Comparison of ENCODE assay signal across 31 cellular contexts in genomic region chr7:46814516-46815250, GRCh38.
A peak's percentile ranks its signal among the peaks of the same experiment; 100 is the strongest.
DNase-seq lines count a peak whose midpoint lies in the region; ATAC-seq, FAIRE-seq and TF ChIP-seq lines count a peak whose summit lies in the region.
"Had no signal": no experiment of that assay in that cellular context is flagged by ENCODE, and none has a peak within 500 bp of the region (broad histone marks: within the 10 kb centered on the region; RNA-seq: fewer than 3 reads in every experiment).

No MANE protein-coding gene starts in this region.

- H3K4me1 Mint-ChIP-seq in mesothelial cell of epicardium = peaks cover 22% of the 10 kb centered on the region
- H3K4me1 Mint-ChIP-seq: activated CD4-positive, alpha-beta T cell treated with anti-CD3 and anti-CD28 coated beads, Interleukin-2, amount 10 ng/mL, durations not matched to agents 24 days and 14 days; activated CD8-positive, alpha-beta memory T cell treated with anti-CD3 and anti-CD28 coated beads, Interleukin-2, amount 10 ng/mL, durations not matched to agents 7 days and 5 days; activated naive CD4-positive, alpha-beta T cell treated with anti-CD3 and anti-CD28 coated beads, Interleukin-2, amount 50 U/mL, for 24 hours; memory B cell; naive thymus-derived CD8-positive, alpha-beta T cell; T-helper 17 cell had no signal

- FAIRE-seq in bronchial epithelial cell (lab: Jason Lieb, UNC) = no peak
- FAIRE-seq: G401.6, GM12878, GM19239 had no signal

- DNase-seq in GM04504 (ENCODE audit: low read depth) (peak; percentile 10), NOMO-1 (lab: John Stamatoyannopoulos, UW; ENCODE audit: unreplicated experiment in 2 of 2) (peak; percentile 41 to 57), bronchial epithelial cell (ENCODE audit: low read depth) (peak; percentile 4), mesothelial cell of epicardium (ENCODE audit: low spot score in 2 of 2, unreplicated experiment in 2 of 2) (no peak), NCI-H446 treated with DMSO at 0.1 percent for 48 hours (lab: John Stamatoyannopoulos, UW) (no peak), DMS53 (lab: John Stamatoyannopoulos, UW) (no peak)
- DNase-seq in stimulated activated CD4-positive, alpha-beta T cell treated with anti-CD3 and anti-CD28 coated beads, Interleukin-1b, Interleukin-23, amount 100 ng/mL, for 48 hours = no peak
- DNase-seq: activated CD4-positive, alpha-beta T cell treated with anti-CD3 and anti-CD28 coated beads, Interleukin-2, amount 10 ng/mL, durations not matched to agents 24 days and 14 days; activated CD8-positive, alpha-beta memory T cell treated with anti-CD3 and anti-CD28 coated beads, Interleukin-2, amount 10 ng/mL, durations not matched to agents 7 days and 5 days; CD4-positive, alpha-beta T cell; effector memory CD8-positive, alpha-beta T cell; glutamatergic neuron; GOT3; left cardiac atrium; naive thymus-derived CD8-positive, alpha-beta T cell; NCI-H1417 treated with DMSO at 0.1 percent for 48 hours; OCI-M1; retina; Right ventricle myocardium superior; stimulated activated CD4-positive, alpha-beta T cell treated with anti-CD3 and anti-CD28 coated beads, Interleukin-4, amount 100 ng/mL, for 4 hours; T-helper 17 cell; tibial artery had no signal

- H3K27me3 Mint-ChIP-seq in mesothelial cell of epicardium (ENCODE audit: low read depth) = no peaks in the 10 kb centered on the region
- H3K27me3 Mint-ChIP-seq: activated CD4-positive, alpha-beta T cell treated with anti-CD3 and anti-CD28 coated beads, Interleukin-2, amount 10 ng/mL, durations not matched to agents 24 days and 14 days; activated CD8-positive, alpha-beta memory T cell treated with anti-CD3 and anti-CD28 coated beads, Interleukin-2, amount 10 ng/mL, durations not matched to agents 7 days and 5 days; activated naive CD4-positive, alpha-beta T cell treated with anti-CD3 and anti-CD28 coated beads, Interleukin-2, amount 50 U/mL, for 24 hours; CD4-positive, alpha-beta T cell; effector memory CD8-positive, alpha-beta T cell; memory B cell; naive thymus-derived CD8-positive, alpha-beta T cell; stimulated activated naive CD8-positive, alpha-beta T cell treated with anti-CD3 and anti-CD28 coated beads, Interleukin-15, Interleukin-2, amounts not matched to agents 100 ng/mL and 50 ng/mL, for 24 hours; T-helper 17 cell had no signal

- no peak for ATAC-seq in HG03439 (IDR thresholded peaks at IDR 0.05; ENCODE audit: unreplicated experiment)
- ATAC-seq: activated CD8-positive, alpha-beta memory T cell treated with anti-CD3 and anti-CD28 coated beads, Interleukin-2, amount 10 ng/mL, durations not matched to agents 7 days and 5 days; effector memory CD8-positive, alpha-beta T cell; GM12878; left cardiac atrium; naive thymus-derived CD8-positive, alpha-beta T cell; T-helper 17 cell had no signal

- H3K9me3 Mint-ChIP-seq in mesothelial cell of epicardium = peaks cover 26% of the 10 kb centered on the region
- H3K9me3 Mint-ChIP-seq: memory B cell; stimulated activated naive CD8-positive, alpha-beta T cell treated with anti-CD3 and anti-CD28 coated beads, Interleukin-15, Interleukin-2, amounts not matched to agents 100 ng/mL and 50 ng/mL, for 24 hours had no signal

- H3K36me3 Mint-ChIP-seq in mesothelial cell of epicardium = peaks cover 6% of the 10 kb centered on the region
- H3K36me3 Mint-ChIP-seq: activated CD8-positive, alpha-beta memory T cell treated with anti-CD3 and anti-CD28 coated beads, Interleukin-2, amount 10 ng/mL, durations not matched to agents 7 days and 5 days; activated naive CD4-positive, alpha-beta T cell treated with anti-CD3 and anti-CD28 coated beads, Interleukin-2, amount 50 U/mL, for 24 hours; memory B cell had no signal

- no peaks in the 10 kb centered on the region for H3K27me3 ChIP-seq in bronchial epithelial cell (ENCODE audit: control insufficient read depth, insufficient read depth, low read length)
- H3K27me3 ChIP-seq: esophagus muscularis mucosa, tibial artery had no signal

- H3K36me3 ChIP-seq in bronchial epithelial cell (ENCODE audit: control insufficient read depth, insufficient read depth, low read length) = no peaks in the 10 kb centered on the region
- H3K36me3 ChIP-seq: esophagus muscularis mucosa, tibial artery had no signal

- TF ChIP-seq CTCF in bronchial epithelial cell (IDR thresholded peaks at IDR 0.05; ENCODE audit: insufficient read depth, low read length, severe bottlenecking) (no peak), mesothelial cell of epicardium (IDR thresholded peaks at IDR 0.05; ENCODE audit: unreplicated experiment) (no peak)

- H3K27ac Mint-ChIP-seq in mesothelial cell of epicardium = peak overlapping the region; percentile 68
- H3K27ac Mint-ChIP-seq: activated CD4-positive, alpha-beta T cell treated with anti-CD3 and anti-CD28 coated beads, Interleukin-2, amount 10 ng/mL, durations not matched to agents 24 days and 14 days; activated CD8-positive, alpha-beta memory T cell treated with anti-CD3 and anti-CD28 coated beads, Interleukin-2, amount 10 ng/mL, durations not matched to agents 7 days and 5 days; activated naive CD4-positive, alpha-beta T cell treated with anti-CD3 and anti-CD28 coated beads, Interleukin-2, amount 50 U/mL, for 24 hours; activated T-helper 1 cell treated with anti-CD3 and anti-CD28 coated beads, Interleukin-12 subunit alpha, Interleukin-12 subunit beta, Interleukin-2, Interleukin-4 antibody, amounts not matched to agents 30 ng/mL and 10 ng/mL and 1 ng/mL, durations not matched to agents 14 hours and 24 hours and 36 hours; CD4-positive, alpha-beta T cell; effector memory CD8-positive, alpha-beta T cell; memory B cell; naive thymus-derived CD8-positive, alpha-beta T cell; stimulated activated naive CD8-positive, alpha-beta T cell treated with anti-CD3 and anti-CD28 coated beads, Interleukin-15, Interleukin-2, amounts not matched to agents 100 ng/mL and 50 ng/mL, for 24 hours; T-helper 17 cell had no signal

- H3K4me3 Mint-ChIP-seq in mesothelial cell of epicardium = no peak overlapping the region
- H3K4me3 Mint-ChIP-seq: activated CD4-positive, alpha-beta T cell treated with anti-CD3 and anti-CD28 coated beads, Interleukin-2, amount 10 ng/mL, durations not matched to agents 24 days and 14 days; activated CD8-positive, alpha-beta memory T cell treated with anti-CD3 and anti-CD28 coated beads, Interleukin-2, amount 10 ng/mL, durations not matched to agents 7 days and 5 days; activated naive CD4-positive, alpha-beta T cell treated with anti-CD3 and anti-CD28 coated beads, Interleukin-2, amount 50 U/mL, for 24 hours; activated T-helper 1 cell treated with anti-CD3 and anti-CD28 coated beads, Interleukin-12 subunit alpha, Interleukin-12 subunit beta, Interleukin-2, Interleukin-4 antibody, amounts not matched to agents 30 ng/mL and 10 ng/mL and 1 ng/mL, durations not matched to agents 14 hours and 24 hours and 36 hours; CD4-positive, alpha-beta T cell; effector memory CD8-positive, alpha-beta T cell; memory B cell; naive thymus-derived CD8-positive, alpha-beta T cell; stimulated activated naive CD8-positive, alpha-beta T cell treated with anti-CD3 and anti-CD28 coated beads, Interleukin-15, Interleukin-2, amounts not matched to agents 100 ng/mL and 50 ng/mL, for 24 hours; T-helper 17 cell had no signal

- H3K4me3 ChIP-seq in bronchial epithelial cell (ENCODE audit: low read depth, low read length) = no peak overlapping the region
- H3K4me3 ChIP-seq: esophagus muscularis mucosa, GM12878, tibial artery had no signal

Comparison
In these comparisons a context has a peak if more than half of its experiments do, and no peak if none do; other contexts are left out.
1. DNase-seq: peak in GM04504 (single experiment), NOMO-1 (2 of 2) and bronchial epithelial cell (single experiment); none in mesothelial cell of epicardium (0 of 2), NCI-H446 treated with DMSO at 0.1 percent for 48 hours (single experiment), stimulated activated CD4-positive, alpha-beta T cell treated with anti-CD3 and anti-CD28 coated beads, Interleukin-1b, Interleukin-23, amount 100 ng/mL, for 48 hours (single experiment) and DMS53 (single experiment).